29 cellular contexts compared by ENCODE assay signal in genomic region chr5:16768184-16768583, GRCh38.
"Had no signal": no experiment of that assay in that cellular context is flagged by ENCODE, and none has a peak within 500 bp of the region (broad histone marks: within the 10 kb centered on the region; RNA-seq: fewer than 3 reads in every experiment).

No MANE protein-coding gene starts in this region.

- H3K36me3 ChIP-seq: adrenal gland, breast epithelium, SJCRH30 had no signal

- H3K4me3 ChIP-seq: adrenal gland, body of pancreas, breast epithelium, SJCRH30, SK-N-MC had no signal

- H3K4me1 ChIP-seq: adrenal gland, breast epithelium, SJCRH30 had no signal

- H3K36me3 Mint-ChIP-seq: activated naive CD4-positive, alpha-beta T cell treated with anti-CD3 and anti-CD28 coated beads, Interleukin-2, amount 50 U/mL, for 72 hours had no signal

- H3K27me3 Mint-ChIP-seq: activated B cell treated with CpG ODN at 0.5 μM for 24 hours; activated T-cell treated with anti-CD3 and anti-CD28 coated beads, Interleukin-2, amount 50 U/mL, for 24 hours had no signal

- ATAC-seq: activated CD8-positive, alpha-beta T cell treated with anti-CD3 and anti-CD28 coated beads, Interleukin-2, amount 10 ng/mL, durations not matched to agents 7 days and 5 days; activated naive CD4-positive, alpha-beta T cell treated with anti-CD3 and anti-CD28 coated beads, Interleukin-2, amount 50 U/mL, for 72 hours; body of pancreas; Panc1 had no signal

- H3K4me2 ChIP-seq: KMS-11 had no signal

- H3K9ac ChIP-seq: KMS-11 had no signal

- H3K4me3 Mint-ChIP-seq: activated B cell treated with CpG ODN at 0.5 μM for 24 hours; activated CD8-positive, alpha-beta T cell treated with anti-CD3 and anti-CD28 coated beads, Interleukin-2, amount 10 ng/mL, durations not matched to agents 7 days and 5 days; activated naive CD4-positive, alpha-beta T cell treated with anti-CD3 and anti-CD28 coated beads for 36 hours; activated T-cell treated with anti-CD3 and anti-CD28 coated beads, Interleukin-2, amount 50 U/mL, for 24 hours; T-helper 1 cell treated with Interleukin-12 subunit alpha and Interleukin-12 subunit beta and Interleukin-4 antibody, amounts not matched to agents 30 μg/mL and 1 μg/mL, for 36 hours; T-helper 2 cell treated with Interferon-gamma antibody and Interleukin-4, amounts not matched to agents 5 μg/mL and 100 μg/mL, for 36 hours had no signal

- H3K9me3 ChIP-seq: adrenal gland, body of pancreas, breast epithelium, SJCRH30 had no signal

- H3K27ac Mint-ChIP-seq: activated B cell treated with CpG ODN at 0.5 μM for 24 hours; activated CD8-positive, alpha-beta T cell treated with anti-CD3 and anti-CD28 coated beads, Interleukin-2, amount 10 ng/mL, durations not matched to agents 7 days and 5 days; activated naive CD4-positive, alpha-beta T cell treated with anti-CD3 and anti-CD28 coated beads for 36 hours; activated naive CD4-positive, alpha-beta T cell treated with anti-CD3 and anti-CD28 coated beads, Interleukin-2, amount 50 U/mL, for 72 hours; activated T-cell treated with anti-CD3 and anti-CD28 coated beads, Interleukin-2, amount 50 U/mL, for 24 hours; activated T-helper 2 cell treated with anti-CD3 and anti-CD28 coated beads, Interferon-gamma antibody, Interleukin-2, Interleukin-4, amounts not matched to agents 10 μg/mL and 5 μg/mL and 100 μg/mL, durations not matched to agents 14 hours and 24 hours and 36 hours; T-helper 1 cell treated with Interleukin-12 subunit alpha and Interleukin-12 subunit beta and Interleukin-4 antibody, amounts not matched to agents 30 μg/mL and 1 μg/mL, for 36 hours; T-helper 2 cell treated with Interferon-gamma antibody and Interleukin-4, amounts not matched to agents 5 μg/mL and 100 μg/mL, for 36 hours had no signal

- DNase-seq: activated B cell treated with CpG ODN at 0.5 μM for 24 hours; activated CD4-positive, alpha-beta T cell treated with anti-CD3 and anti-CD28 coated beads for 1 hour; activated CD4-positive, alpha-beta T cell treated with anti-CD3 and anti-CD28 coated beads for 48 hours; activated CD4-positive, alpha-beta T cell treated with anti-CD3 and anti-CD28 coated beads, Interleukin-2, amount 50 U/mL, for 4 hours; activated CD8-positive, alpha-beta T cell treated with anti-CD3 and anti-CD28 coated beads, Interleukin-2, amount 10 ng/mL, durations not matched to agents 7 days and 5 days; activated gamma-delta T cell; activated naive CD4-positive, alpha-beta T cell treated with anti-CD3 and anti-CD28 coated beads for 36 hours; activated T-cell treated with anti-CD3 and anti-CD28 coated beads, Interleukin-2, amount 50 U/mL, for 24 hours; adrenal gland; body of pancreas; MM.1S; MV-4-11; NCI-H1092; NCI-H1436 treated with DMSO at 0.1 percent for 48 hours; NCI-H1694 treated with DMSO at 0.1 percent for 48 hours; NCI-H2171; NCI-H510A; NCI-H526; SHP77; SJCRH30 had no signal

- FAIRE-seq: astrocyte had no signal

- H3K27ac ChIP-seq: adrenal gland, body of pancreas, breast epithelium, KMS-11, SJCRH30, SK-N-MC had no signal

- H3K9me3 Mint-ChIP-seq: activated B cell treated with CpG ODN at 0.5 μM for 24 hours; activated naive CD4-positive, alpha-beta T cell treated with anti-CD3 and anti-CD28 coated beads for 36 hours; activated naive CD4-positive, alpha-beta T cell treated with anti-CD3 and anti-CD28 coated beads, Interleukin-2, amount 50 U/mL, for 72 hours; activated T-cell treated with anti-CD3 and anti-CD28 coated beads, Interleukin-2, amount 50 U/mL, for 24 hours; activated T-helper 2 cell treated with anti-CD3 and anti-CD28 coated beads, Interferon-gamma antibody, Interleukin-2, Interleukin-4, amounts not matched to agents 10 μg/mL and 5 μg/mL and 100 μg/mL, durations not matched to agents 14 hours and 24 hours and 36 hours; T-helper 1 cell treated with Interleukin-12 subunit alpha and Interleukin-12 subunit beta and Interleukin-4 antibody, amounts not matched to agents 30 μg/mL and 1 μg/mL, for 36 hours; T-helper 2 cell treated with Interferon-gamma antibody and Interleukin-4, amounts not matched to agents 5 μg/mL and 100 μg/mL, for 36 hours had no signal

- H3K27me3 ChIP-seq: adrenal gland, body of pancreas, breast epithelium, SJCRH30 had no signal

- H3K4me1 Mint-ChIP-seq: activated B cell treated with CpG ODN at 0.5 μM for 24 hours had no signal
